ENCODE assay signal across 23 cellular contexts in the genomic region with DNA sequence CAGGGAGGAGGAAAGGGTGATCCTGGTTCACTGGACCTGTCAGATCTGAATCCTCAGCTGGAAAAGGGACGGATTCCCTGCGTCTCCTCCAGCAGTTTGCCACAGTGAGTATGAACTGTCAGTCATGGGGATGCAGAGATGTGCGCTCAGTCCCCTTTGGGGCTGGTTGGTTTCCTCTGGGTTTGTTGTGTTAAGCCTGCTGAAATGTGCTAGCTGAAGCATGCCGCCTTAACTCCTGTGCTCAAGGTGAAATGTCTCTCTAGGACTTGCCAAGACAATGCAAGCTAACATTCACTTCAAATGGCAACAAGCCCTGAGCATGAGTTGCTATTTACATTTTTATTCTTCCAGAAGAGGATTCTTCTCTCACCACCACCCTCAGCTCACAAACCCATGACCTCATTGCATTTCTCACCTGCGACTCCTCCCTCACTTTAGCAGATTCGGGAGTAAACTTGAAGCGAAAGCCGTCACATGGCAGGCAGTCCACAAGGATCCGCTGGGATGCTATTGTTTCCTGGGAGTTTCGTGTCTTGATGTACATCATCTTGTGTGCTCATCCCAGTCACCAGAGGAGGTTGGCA.
A peak's percentile ranks its signal among the peaks of the same experiment; 100 is the strongest.
DNase-seq lines count a peak whose midpoint lies in the region; ATAC-seq, FAIRE-seq and TF ChIP-seq lines count a peak whose summit lies in the region.
"Had no signal": no experiment of that assay in that cellular context is flagged by ENCODE, and none has a peak within 500 bp of the region (broad histone marks: within the 10 kb centered on the region; RNA-seq: fewer than 3 reads in every experiment).

No MANE protein-coding gene starts in this region.

- no peaks in the 10 kb centered on the region for H3K79me2 ChIP-seq in keratinocyte (ENCODE audit: control insufficient read depth, insufficient read depth, low read length)

- no peaks in the 10 kb centered on the region for H4K20me1 ChIP-seq in BLaER1
- H4K20me1 ChIP-seq in keratinocyte (ENCODE audit: control insufficient read depth, extremely low read depth, insufficient read depth, low read length): no peaks in the 10 kb centered on the region

- H3K27me3 ChIP-seq in BLaER1 (no peaks in the 10 kb centered on the region), keratinocyte (ENCODE audit: control insufficient read depth, extremely low read depth, insufficient read depth, low read length) (no peaks in the 10 kb centered on the region), stomach (no peaks in the 10 kb centered on the region)
- H3K27me3 ChIP-seq: SJCRH30 had no signal

- CTCF ChIA-PET in WTC11 (lab: Charles Lee): no interaction called here

- H3K27ac Mint-ChIP-seq in WTC11: no peak overlapping the region
- H3K27ac Mint-ChIP-seq: CD8-positive, alpha-beta memory T cell had no signal

- TF ChIP-seq CTCF in WTC11 (IDR thresholded peaks at IDR 0.05): no peak
- TF ChIP-seq CTCF in keratinocyte (optimal IDR thresholded peaks at IDR 0.05 in 1 of 3, IDR thresholded peaks at IDR 0.05 in 1 of 3, conservative IDR thresholded peaks at IDR 0.05 in 1 of 3; ENCODE audit: extremely low read depth in 1 of 3, insufficient read depth in 2 of 3, low read length in 3 of 3): no peak
- TF ChIP-seq CTCF in stomach (IDR thresholded peaks at IDR 0.05): no peak

- peak; percentile 30 for ATAC-seq in WTC11
- no peak for ATAC-seq in HG02610 (IDR thresholded peaks at IDR 0.05; ENCODE audit: unreplicated experiment)

- H3K9me3 ChIP-seq in BLaER1 (peaks cover under 1% of the 10 kb centered on the region; the same call in 1 of the 2 replicates), keratinocyte (ENCODE audit: control insufficient read depth, low read depth, low read length) (no peaks in the 10 kb centered on the region), stomach (peaks cover 0 to 4% (median under 1%) of the 10 kb centered on the region in 4 donors)
- H3K9me3 ChIP-seq: SJCRH30 had no signal

- DNase-seq in WTC11 (ENCODE audit: low spot score): no peak
- DNase-seq in keratinocyte (ENCODE audit: low read depth, low spot score): no peak
- peak; percentile 58 for DNase-seq in retina
- DNase-seq in activated CD8-positive, alpha-beta memory T cell treated with anti-CD3 and anti-CD28 coated beads, Interleukin-2, amount 50 U/mL, for 4 hours: no peak
- no peak for DNase-seq in stomach
- DNase-seq in COLO668 (lab: John Stamatoyannopoulos, UW; ENCODE audit: unreplicated experiment): no peak
- DNase-seq: CD8-positive, alpha-beta memory T cell; GF-D8; H7; KBM-7; NCI-H1092; NCI-H1436 treated with DMSO at 0.1 percent for 48 hours; NCI-H1930; NCI-H2227 treated with DMSO at 0.1 percent for 48 hours; NCI-H510A; NCI-H748 treated with DMSO at 0.1 percent for 48 hours; NK-92 treated with Interleukin-12 subunit alpha and Interleukin-12 subunit beta, amount 100 ng/mL, for 24 hours; SJCRH30 had no signal

- peak; percentile 66 for FAIRE-seq in keratinocyte (lab: Jason Lieb, UNC)
- FAIRE-seq: RCC 7860 had no signal

- no peaks in the 10 kb centered on the region for H3K36me3 Mint-ChIP-seq in WTC11
- H3K36me3 Mint-ChIP-seq: CD8-positive, alpha-beta memory T cell had no signal

- H3K4me1 Mint-ChIP-seq in WTC11: peaks cover 22% of the 10 kb centered on the region
- H3K4me1 Mint-ChIP-seq: CD8-positive, alpha-beta memory T cell had no signal

- no peak overlapping the region for H3K27ac ChIP-seq in BLaER1
- H3K27ac ChIP-seq in keratinocyte (ENCODE audit: control insufficient read depth, insufficient read depth, low read length): no peak overlapping the region
- no peak overlapping the region for H3K27ac ChIP-seq in stomach
- H3K27ac ChIP-seq: 22Rv1, C4-2B, SJCRH30 had no signal

- no peaks in the 10 kb centered on the region for H3K36me3 ChIP-seq in BLaER1
- H3K36me3 ChIP-seq in keratinocyte (ENCODE audit: control insufficient read depth in 2 of 2, extremely low read depth in 1 of 2, insufficient read depth in 2 of 2, low read length in 2 of 2): no peaks in the 10 kb centered on the region
- H3K36me3 ChIP-seq in stomach: no peaks in the 10 kb centered on the region
- H3K36me3 ChIP-seq: SJCRH30 had no signal

- dilution Hi-C loops in keratinocyte (cut with MboI; ENCODE audit: extremely low pct_ligation_motif_present, low sequenced_read_pairs): no loop called here

- H3K4me3 Mint-ChIP-seq in WTC11: no peak overlapping the region
- H3K4me3 Mint-ChIP-seq: CD8-positive, alpha-beta memory T cell had no signal

- H3K9me1 ChIP-seq in keratinocyte (ENCODE audit: control insufficient read depth, extremely low read depth, insufficient read depth, low read length): no peaks in the 10 kb centered on the region

- peak overlapping the region; percentile 51 for H2AFZ ChIP-seq in keratinocyte (ENCODE audit: control insufficient read depth, low read length)

- WGBS in stomach, 5 donors: 83 to 95% (median 92%) methylated on average over 10 of the region's 10 CpGs

- peaks cover 22% of the 10 kb centered on the region for H3K4me1 ChIP-seq in BLaER1
- H3K4me1 ChIP-seq in keratinocyte (ENCODE audit: control insufficient read depth, extremely low read depth, insufficient read depth, low read length): no peaks in the 10 kb centered on the region
- no peaks in the 10 kb centered on the region for H3K4me1 ChIP-seq in stomach
- H3K4me1 ChIP-seq: SJCRH30 had no signal

- no peak for TF ChIP-seq POLR2A in stomach (IDR thresholded peaks at IDR 0.05)

- H3K27me3 Mint-ChIP-seq in WTC11 (ENCODE audit: low read depth): no peaks in the 10 kb centered on the region; the same call in 1 of the 2 replicates
- H3K27me3 Mint-ChIP-seq: CD8-positive, alpha-beta memory T cell had no signal

- POLR2A ChIA-PET in WTC11 (lab: Charles Lee): no interaction called here

- no peak overlapping the region for H3K4me3 ChIP-seq in BLaER1
- no peak overlapping the region for H3K4me3 ChIP-seq in keratinocyte (ENCODE audit: control insufficient read depth in 2 of 3, extremely low read depth in 1 of 3, insufficient read depth in 2 of 3, low read depth in 1 of 3, low read length in 3 of 3)
- no peak overlapping the region for H3K4me3 ChIP-seq in stomach
- H3K4me3 ChIP-seq: SJCRH30 had no signal

- H3K4me2 ChIP-seq in BLaER1 (peak overlapping the region; percentile 47), keratinocyte (ENCODE audit: control insufficient read depth, extremely low read depth, insufficient read depth, low read depth, low read length) (peak overlapping the region; percentile 22)

- intact Hi-C loops in stomach (cut with DNase I; ENCODE audit: low total_unique reads): no loop called here

- TF ChIP-seq EP300 in stomach (IDR thresholded peaks at IDR 0.05): no peak

- H3K9me3 Mint-ChIP-seq in WTC11: peaks cover 7% of the 10 kb centered on the region; the same call in 1 of the 2 replicates

- H3K9ac ChIP-seq in BLaER1 (0 out of 2 replicates have a peak overlapping the region, but pooled peaks have one; percentile 10), keratinocyte (ENCODE audit: control insufficient read depth, extremely low read depth, insufficient read depth, low read length) (no peak overlapping the region)

TF ChIP-seq in WTC11, 78 proteins besides CTCF, POLR2A, EP300 and RAD21 (continues in another document):
- TF ChIP-seq GRHL2 (CRISPR knock-in tag; IDR thresholded peaks at IDR 0.05; ENCODE audit: insufficient replicate concordance, severe bottlenecking) (no peak), FOXP1 (CRISPR knock-in tag; IDR thresholded peaks at IDR 0.05; ENCODE audit: borderline replicate concordance) (no peak), JAZF1 (CRISPR knock-in tag; IDR thresholded peaks at IDR 0.05) (no peak), ZNF416 (CRISPR knock-in tag; IDR thresholded peaks at IDR 0.05) (no peak), SMAD3 (CRISPR knock-in tag; IDR thresholded peaks at IDR 0.05; ENCODE audit: borderline replicate concordance) (no peak), MXD4 (CRISPR knock-in tag; IDR thresholded peaks at IDR 0.05; ENCODE audit: borderline replicate concordance) (no peak), ZNF121 (CRISPR knock-in tag; IDR thresholded peaks at IDR 0.05) (no peak)
- TF ChIP-seq, protein P1, sequence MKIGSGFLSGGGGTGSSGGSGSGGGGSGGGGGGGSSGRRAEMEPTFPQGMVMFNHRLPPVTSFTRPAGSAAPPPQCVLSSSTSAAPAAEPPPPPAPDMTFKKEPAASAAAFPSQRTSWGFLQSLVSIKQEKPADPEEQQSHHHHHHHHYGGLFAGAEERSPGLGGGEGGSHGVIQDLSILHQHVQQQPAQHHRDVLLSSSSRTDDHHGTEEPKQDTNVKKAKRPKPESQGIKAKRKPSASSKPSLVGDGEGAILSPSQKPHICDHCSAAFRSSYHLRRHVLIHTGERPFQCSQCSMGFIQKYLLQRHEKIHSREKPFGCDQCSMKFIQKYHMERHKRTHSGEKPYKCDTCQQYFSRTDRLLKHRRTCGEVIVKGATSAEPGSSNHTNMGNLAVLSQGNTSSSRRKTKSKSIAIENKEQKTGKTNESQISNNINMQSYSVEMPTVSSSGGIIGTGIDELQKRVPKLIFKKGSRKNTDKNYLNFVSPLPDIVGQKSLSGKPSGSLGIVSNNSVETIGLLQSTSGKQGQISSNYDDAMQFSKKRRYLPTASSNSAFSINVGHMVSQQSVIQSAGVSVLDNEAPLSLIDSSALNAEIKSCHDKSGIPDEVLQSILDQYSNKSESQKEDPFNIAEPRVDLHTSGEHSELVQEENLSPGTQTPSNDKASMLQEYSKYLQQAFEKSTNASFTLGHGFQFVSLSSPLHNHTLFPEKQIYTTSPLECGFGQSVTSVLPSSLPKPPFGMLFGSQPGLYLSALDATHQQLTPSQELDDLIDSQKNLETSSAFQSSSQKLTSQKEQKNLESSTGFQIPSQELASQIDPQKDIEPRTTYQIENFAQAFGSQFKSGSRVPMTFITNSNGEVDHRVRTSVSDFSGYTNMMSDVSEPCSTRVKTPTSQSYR (CRISPR knock-in tag; IDR thresholded peaks at IDR 0.05): no peak
- TF ChIP-seq, protein P2, sequence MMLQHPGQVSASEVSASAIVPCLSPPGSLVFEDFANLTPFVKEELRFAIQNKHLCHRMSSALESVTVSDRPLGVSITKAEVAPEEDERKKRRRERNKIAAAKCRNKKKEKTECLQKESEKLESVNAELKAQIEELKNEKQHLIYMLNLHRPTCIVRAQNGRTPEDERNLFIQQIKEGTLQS (CRISPR knock-in tag; conservative IDR thresholded peaks at IDR 0.05): no peak
- TF ChIP-seq, protein P3, sequence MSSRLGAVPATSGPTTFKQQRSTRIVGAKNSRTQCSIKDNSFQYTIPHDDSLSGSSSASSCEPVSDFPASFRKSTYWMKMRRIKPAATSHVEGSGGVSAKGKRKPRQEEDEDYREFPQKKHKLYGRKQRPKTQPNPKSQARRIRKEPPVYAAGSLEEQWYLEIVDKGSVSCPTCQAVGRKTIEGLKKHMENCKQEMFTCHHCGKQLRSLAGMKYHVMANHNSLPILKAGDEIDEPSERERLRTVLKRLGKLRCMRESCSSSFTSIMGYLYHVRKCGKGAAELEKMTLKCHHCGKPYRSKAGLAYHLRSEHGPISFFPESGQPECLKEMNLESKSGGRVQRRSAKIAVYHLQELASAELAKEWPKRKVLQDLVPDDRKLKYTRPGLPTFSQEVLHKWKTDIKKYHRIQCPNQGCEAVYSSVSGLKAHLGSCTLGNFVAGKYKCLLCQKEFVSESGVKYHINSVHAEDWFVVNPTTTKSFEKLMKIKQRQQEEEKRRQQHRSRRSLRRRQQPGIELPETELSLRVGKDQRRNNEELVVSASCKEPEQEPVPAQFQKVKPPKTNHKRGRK (CRISPR knock-in tag; IDR thresholded peaks at IDR 0.05; ENCODE audit: borderline replicate concordance): no peak
